In genomic region chr16:788399-789126, GRCh38 we compare ENCODE assay signal across 8 cellular contexts. TPM values are rescaled to one million over a fixed set of nuclear protein-coding genes. Genes with fewer than 3 reads are reported as not detected.
A peak's percentile ranks its signal among the peaks of the same experiment; 100 is the strongest.
DNase-seq lines count a peak whose midpoint lies in the region; ATAC-seq and TF ChIP-seq lines count a peak whose summit lies in the region.

CHTF18 (plus strand) TSS chr16:788620; CDS start chr16:788685, 65 bp downstream.

- intact Hi-C loops in spleen (cut with DNase I; ENCODE audit: low total_unique reads), result loop anchor here (5.0 kb wide), 1 partner anchor 76 kb away; no protein-coding TSS in a partner anchor

- H3K27ac Mint-ChIP-seq in central memory CD8-positive, alpha-beta T cell (ENCODE audit: low read depth), result no peak within 1 kb of the TSS

- peaks cover 17 to 45% (median 33%) of the 10 kb centered on the region in 6 donors for H3K4me1 ChIP-seq in spleen

- H3K9me3 ChIP-seq in spleen, result no peaks in the 10 kb centered on the region

- peaks cover 11% of the 10 kb centered on the region for H3K36me3 Mint-ChIP-seq in central memory CD8-positive, alpha-beta T cell (ENCODE audit: insufficient read depth)

- TF ChIP-seq POLR2A in spleen (IDR thresholded peaks at IDR 0.05), result no peak

- H3K9me3 Mint-ChIP-seq in central memory CD8-positive, alpha-beta T cell, result no peaks in the 10 kb centered on the region

- peaks cover 0 to 3% (median 0%) of the 10 kb centered on the region in 7 donors for H3K27me3 ChIP-seq in spleen (replicated peaks in 1 of 7)

- DNase-seq in AG08395 (ENCODE audit: low spot score), result peak; percentile 100
- peak; percentile 92 for DNase-seq in NCI-H345 (lab: John Stamatoyannopoulos, UW)
- DNase-seq in central memory CD8-positive, alpha-beta T cell (ENCODE audit: low spot score in 2 of 2), result peak; percentile 83 to 93
- DNase-seq in iris pigment epithelial cell (ENCODE audit: low read depth), result peak; percentile 91
- DNase-seq in spleen, result peak; percentile 95

- no peaks in the 10 kb centered on the region for H3K27me3 Mint-ChIP-seq in central memory CD8-positive, alpha-beta T cell

- no peak for TF ChIP-seq CTCF in spleen (IDR thresholded peaks at IDR 0.05 in 8 of 11, conservative IDR thresholded peaks at IDR 0.05 in 3 of 11)

- ATAC-seq in GM19025 (IDR thresholded peaks at IDR 0.05; ENCODE audit: low read depth, unreplicated experiment) (peak; percentile 78), HG03280 (IDR thresholded peaks at IDR 0.05; ENCODE audit: unreplicated experiment) (peak; percentile 81)
- peak; percentile 87 to 88 for ATAC-seq in activated CD4-positive, CD25-positive, alpha-beta regulatory T cell treated with anti-CD3 and anti-CD28 coated beads, Interleukin-2, amount 50 U/mL, for 24 hours
- ATAC-seq in central memory CD8-positive, alpha-beta T cell (replicated peaks; ENCODE audit: extremely low read depth, poor library complexity, severe bottlenecking), result peak; percentile 96

- peak within 1 kb of the TSS; percentile 92 to 99 (median 97) for H3K4me3 ChIP-seq in spleen

- peak within 1 kb of the TSS; percentile 53 to 90 (median 78) for H3K27ac ChIP-seq in spleen

- peak within 1 kb of the TSS; percentile 80 for H3K4me3 Mint-ChIP-seq in central memory CD8-positive, alpha-beta T cell

- H3K36me3 ChIP-seq in spleen, result peaks cover 0 to 63% (median 18%) of the 10 kb centered on the region in 6 donors

- peaks cover 21% of the 10 kb centered on the region for H3K4me1 Mint-ChIP-seq in central memory CD8-positive, alpha-beta T cell

- WGBS in spleen, 5 donors, result 0 to 1% (median 0%) methylated on average over 14 to 97 of the region's 97 CpGs

RNA-seq across cellular contexts. Expression of gene CHTF18, which starts in this region (rescaled TPM):
- total RNA-seq in spleen, result 10 to 100 TPM in 6 of 7 donors, 1 to 10 TPM in 1; 8.9 to 30.2 (median 18.5) TPM
- 10 to 100 TPM; 23.6 to 55.0 (median 32.3) TPM for polyA plus RNA-seq in spleen

Comparison
In these comparisons a context has a peak if more than half of its experiments do, and no peak if none do; other contexts are left out.
1. Peak in every context shown above with its lines: DNase-seq, ATAC-seq, H3K4me3 ChIP-seq and H3K27ac ChIP-seq.